ENCODE assay signal across 8 cellular contexts in genomic region chr20:50744143-50744792, GRCh38. TPM values are rescaled to one million over a fixed set of nuclear protein-coding genes. Genes with fewer than 3 reads are reported as not detected.
DNase-seq lines count a peak whose midpoint lies in the region; ATAC-seq and TF ChIP-seq lines count a peak whose summit lies in the region.

No MANE protein-coding gene starts in this region.

- in situ Hi-C loops in mammary epithelial cell (cut with MboI; ENCODE audit: low sequenced_read_pairs in 2 of 2) = loop anchor here in 1 of 2 donors (10.0 to 25.0 kb wide), 2 partner anchors 79 to 557 kb away; partner anchors contain the start of gene CEBPB

- peaks cover 72% of the 10 kb centered on the region for H3K79me2 ChIP-seq in mammary epithelial cell (ENCODE audit: insufficient read depth, low read length)

- peak overlapping the region; percentile 26 for H2AFZ ChIP-seq in mammary epithelial cell (ENCODE audit: low read depth, low read length)

- H3K36me3 ChIP-seq in mammary epithelial cell (ENCODE audit: insufficient read depth, low read length) (peaks cover 17% of the 10 kb centered on the region), left lung (peaks cover 0 to 5% of the 10 kb centered on the region in 2 donors), thyroid gland (no peaks in the 10 kb centered on the region)

- H3K9me3 ChIP-seq in mammary epithelial cell (replicated peaks; ENCODE audit: insufficient read depth, low read length) (no peaks in the 10 kb centered on the region), left lung (no peaks in the 10 kb centered on the region), thyroid gland (no peaks in the 10 kb centered on the region)

- no peak for TF ChIP-seq POLR2A in thyroid gland (IDR thresholded peaks at IDR 0.05)

- TF ChIP-seq CTCF in mammary epithelial cell (conservative IDR thresholded peaks at IDR 0.05 in 1 of 2, IDR thresholded peaks at IDR 0.05 in 1 of 2; ENCODE audit: extremely low read depth in 1 of 2, insufficient read depth in 1 of 2, low read depth in 1 of 2, low read length in 2 of 2) (peak; percentile 47 to 56), left lung (IDR thresholded peaks at IDR 0.05) (no peak), thyroid gland (IDR thresholded peaks at IDR 0.05) (peak in 3 of 6 experiments; percentile 38 to 44 (median 41))

- H3K4me2 ChIP-seq in mammary epithelial cell (ENCODE audit: insufficient read depth, low read depth, low read length) = peak overlapping the region; percentile 56

- ATAC-seq in left lung = peak; percentile 76
- ATAC-seq in GM19351 (IDR thresholded peaks at IDR 0.05; ENCODE audit: unreplicated experiment) = no peak

- no peak overlapping the region for H3K4me3 ChIP-seq in mammary epithelial cell (replicated peaks in 1 of 3; ENCODE audit: insufficient read depth in 1 of 3, low read depth in 2 of 3, low read length in 3 of 3)
- no peak overlapping the region for H3K4me3 ChIP-seq in left lung
- no peak overlapping the region for H3K4me3 ChIP-seq in thyroid gland (replicated peaks in 1 of 3)

- WGBS in mammary epithelial cell (ENCODE audit: low coverage, missing lambda C conversion rate) = 14% methylated on average over 13 of the region's 15 CpGs
- 55 to 74% methylated on average over 15 of the region's 15 CpGs for WGBS in thyroid gland, 2 donors

- BruUV-seq in mammary epithelial cell (replicated peaks; lab: Mats Ljungman, UMichigan) = no TSS peak

- peak overlapping the region; percentile 31 for H3K9ac ChIP-seq in mammary epithelial cell (ENCODE audit: insufficient read depth, low read length)

- no peaks in the 10 kb centered on the region for H3K27me3 ChIP-seq in mammary epithelial cell (ENCODE audit: insufficient read depth, low read length)
- H3K27me3 ChIP-seq in left lung = no peaks in the 10 kb centered on the region
- no peaks in the 10 kb centered on the region for H3K27me3 ChIP-seq in thyroid gland

- no peaks in the 10 kb centered on the region for H4K20me1 ChIP-seq in mammary epithelial cell (ENCODE audit: insufficient read depth, low read length)

- dilution Hi-C loops in mammary epithelial cell (cut with HindIII; ENCODE audit: low sequenced_read_pairs) = no loop called here

- intact Hi-C loops in mammary epithelial cell (cut with micrococcal nuclease) = loop anchor here (1.0 to 5.0 kb wide), 6 partner anchors 17 to 262 kb away; no protein-coding TSS in a partner anchor
- intact Hi-C loops in left lung (cut with DNase I) = no loop called here
- intact Hi-C loops in thyroid gland (cut with DNase I) = no loop called here

- DNase-seq in C1 segment of cervical spinal cord (lab: John Stamatoyannopoulos, UW) (peak in 8 of 14 donors; percentile 8 to 48 (median 18)), LoVo (ENCODE audit: low spot score) (peak; percentile 88), mammary epithelial cell (peak; percentile 89), left lung (peak; percentile 46 to 48), thyroid gland (peak; percentile 69 to 73), mesenteric fat pad (ENCODE audit: low spot score) (no peak), NCI-H1105 treated with DMSO at 0.1 percent for 48 hours (lab: John Stamatoyannopoulos, UW) (no peak)

- CTCF ChIA-PET in mammary epithelial cell (lab: Charles Lee; ENCODE audit: low non-redundant PET) = interaction anchor here (0.6 to 1.2 kb wide), 6 partner anchors 50 to 156 kb away, joined by 3 to 13 read pairs (median 5); partner anchors contain the start of gene BCAS4

- peaks cover 43% of the 10 kb centered on the region for H3K4me1 ChIP-seq in mammary epithelial cell (ENCODE audit: insufficient read depth, low read length)
- peaks cover 12 to 18% of the 10 kb centered on the region in 2 donors for H3K4me1 ChIP-seq in left lung
- peaks cover 46 to 60% of the 10 kb centered on the region in 2 donors for H3K4me1 ChIP-seq in thyroid gland

- H3K27ac ChIP-seq in mammary epithelial cell (ENCODE audit: insufficient read depth, low read depth, low read length) (peak overlapping the region; percentile 58), left lung (peak overlapping the region; percentile 41 to 70), thyroid gland (peak overlapping the region; percentile 83 to 93 (median 86))

RNA-seq across cellular contexts. Expression of gene PARD6B, which starts 12.9 kb away (rescaled TPM):
- total RNA-seq in mammary epithelial cell (1 to 10 TPM; 5.6 to 7.7 TPM), left lung (10 to 100 TPM; 23.5 to 37.3 TPM), thyroid gland (10 to 100 TPM; 14.3 to 18.1 (median 17.7) TPM), mesenteric fat pad (2.0 TPM)
- polyA plus RNA-seq in mammary epithelial cell = 1.5 TPM
- polyA minus RNA-seq in mammary epithelial cell = 4.8 TPM

RNA-seq across cellular contexts. Expression of gene BCAS4, which starts 50.6 kb away (rescaled TPM):
- total RNA-seq in mammary epithelial cell (10 to 100 TPM; 15.0 to 16.4 TPM), left lung (1 to 10 TPM; 2.9 to 4.6 TPM), thyroid gland (10 to 100 TPM in 3 of 4 donors, 1 to 10 TPM in 1; 6.6 to 15.7 (median 13.1) TPM), mesenteric fat pad (1.1 TPM)
- polyA plus RNA-seq in mammary epithelial cell = 21.4 TPM
- polyA minus RNA-seq in mammary epithelial cell = 2.7 TPM

RNA-seq across cellular contexts. Expression of gene RIPOR3, which starts 52.9 kb away (rescaled TPM):
- total RNA-seq in mammary epithelial cell (under 1 TPM in 1 of 2 donors, not detected in 1; under 0.01 TPM), left lung (1 to 10 TPM; 2.3 to 7.0 TPM), thyroid gland (10 to 100 TPM in 1 of 4 donors, 1 to 10 TPM in 3; 6.2 to 23.9 (median 9.5) TPM), mesenteric fat pad (19.7 TPM)
- not detected for polyA plus RNA-seq in mammary epithelial cell
- polyA minus RNA-seq in mammary epithelial cell = not detected

Comparison
In these comparisons a context has a peak if more than half of its experiments do, and no peak if none do; other contexts are left out.
1. DNase-seq: peak in C1 segment of cervical spinal cord (8 of 14), LoVo (single experiment), mammary epithelial cell (single experiment), left lung (2 of 2) and thyroid gland (2 of 2); none in mesenteric fat pad (single experiment) and NCI-H1105 treated with DMSO at 0.1 percent for 48 hours (single experiment).
2. CTCF ChIP-seq: peak in mammary epithelial cell (2 of 2); none in left lung (0 of 2).
3. Peak in every context shown above with its lines, with median percentiles within 50 percentile points of each other: H3K27ac ChIP-seq.